In the genomic region with DNA sequence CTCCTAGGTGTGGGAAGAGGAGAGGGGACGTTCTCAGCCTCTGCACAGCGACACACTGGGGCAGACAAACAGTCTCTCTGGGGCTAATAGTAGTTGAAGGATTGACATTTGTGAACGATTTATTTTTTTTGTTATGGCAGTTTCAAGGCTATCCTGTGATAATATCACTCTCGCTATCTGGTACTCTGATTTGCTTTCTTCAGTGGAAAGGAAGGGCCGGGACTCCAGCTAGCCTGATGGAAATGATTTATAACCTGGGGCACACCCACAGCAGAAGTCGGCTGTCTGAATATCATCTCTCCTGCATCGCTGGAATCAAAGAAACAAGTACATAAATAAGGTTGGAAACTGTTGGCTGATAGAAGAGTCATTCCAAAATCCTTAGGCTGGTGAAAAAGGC, we compare ENCODE assay signal across 1 cellular context.
TF ChIP-seq lines count a peak whose summit lies in the region.

No MANE protein-coding gene starts in this region.

TF ChIP-seq in IMR-90, 13 proteins besides CTCF, POLR2A, EP300 and RAD21:
- TF ChIP-seq, protein P1, sequence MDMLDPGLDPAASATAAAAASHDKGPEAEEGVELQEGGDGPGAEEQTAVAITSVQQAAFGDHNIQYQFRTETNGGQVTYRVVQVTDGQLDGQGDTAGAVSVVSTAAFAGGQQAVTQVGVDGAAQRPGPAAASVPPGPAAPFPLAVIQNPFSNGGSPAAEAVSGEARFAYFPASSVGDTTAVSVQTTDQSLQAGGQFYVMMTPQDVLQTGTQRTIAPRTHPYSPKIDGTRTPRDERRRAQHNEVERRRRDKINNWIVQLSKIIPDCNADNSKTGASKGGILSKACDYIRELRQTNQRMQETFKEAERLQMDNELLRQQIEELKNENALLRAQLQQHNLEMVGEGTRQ (IDR thresholded peaks at IDR 0.05; ENCODE audit: low read depth, low read length), result no peak
- TF ChIP-seq RFX5 (IDR thresholded peaks at IDR 0.05; ENCODE audit: low read depth, low read length), result no peak
- TF ChIP-seq CEBPB (IDR thresholded peaks at IDR 0.05; ENCODE audit: low read depth, low read length), result no peak
- TF ChIP-seq, protein P2, sequence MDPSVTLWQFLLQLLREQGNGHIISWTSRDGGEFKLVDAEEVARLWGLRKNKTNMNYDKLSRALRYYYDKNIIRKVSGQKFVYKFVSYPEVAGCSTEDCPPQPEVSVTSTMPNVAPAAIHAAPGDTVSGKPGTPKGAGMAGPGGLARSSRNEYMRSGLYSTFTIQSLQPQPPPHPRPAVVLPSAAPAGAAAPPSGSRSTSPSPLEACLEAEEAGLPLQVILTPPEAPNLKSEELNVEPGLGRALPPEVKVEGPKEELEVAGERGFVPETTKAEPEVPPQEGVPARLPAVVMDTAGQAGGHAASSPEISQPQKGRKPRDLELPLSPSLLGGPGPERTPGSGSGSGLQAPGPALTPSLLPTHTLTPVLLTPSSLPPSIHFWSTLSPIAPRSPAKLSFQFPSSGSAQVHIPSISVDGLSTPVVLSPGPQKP (IDR thresholded peaks at IDR 0.05; ENCODE audit: borderline replicate concordance, low read depth, low read length), result no peak
